ENCODE assay signal across 4 cellular contexts in the genomic region with DNA sequence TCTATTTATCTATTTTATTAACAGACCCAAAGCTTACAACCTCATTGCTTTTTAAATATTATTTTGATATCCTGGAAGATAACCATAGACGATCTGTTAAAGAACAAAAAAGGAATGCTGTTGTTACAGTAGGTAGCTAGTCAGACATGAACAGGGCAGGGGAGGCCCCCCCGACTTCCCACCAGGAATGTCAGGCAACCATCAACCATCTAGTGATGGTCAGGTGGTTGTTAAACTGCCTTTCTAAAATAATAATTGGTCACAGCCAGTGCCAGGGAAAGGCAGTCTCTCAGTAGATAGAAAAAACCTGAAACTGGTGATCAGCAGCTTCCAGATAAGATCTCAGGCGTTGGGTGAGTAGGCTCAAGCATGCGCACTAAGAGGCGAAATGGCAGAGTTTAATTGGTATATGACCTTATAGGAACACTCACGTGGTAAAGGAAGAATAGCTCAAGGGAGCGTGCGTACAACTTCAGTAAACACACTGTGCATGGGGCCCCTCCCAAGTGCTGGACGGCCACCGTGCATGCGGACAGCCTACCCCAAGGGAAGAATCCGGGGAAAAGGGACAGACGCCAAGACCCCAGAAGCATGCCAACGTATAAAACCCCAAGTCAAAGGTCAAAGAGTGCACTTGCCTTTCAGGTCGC.
A peak's percentile ranks its signal among the peaks of the same experiment; 100 is the strongest.
TF ChIP-seq lines count a peak whose summit lies in the region.

No MANE protein-coding gene starts in this region.

TF ChIP-seq in SK-N-SH, 30 proteins besides CTCF, POLR2A, EP300 and RAD21 (continues in another document):
- TF ChIP-seq, protein P1, sequence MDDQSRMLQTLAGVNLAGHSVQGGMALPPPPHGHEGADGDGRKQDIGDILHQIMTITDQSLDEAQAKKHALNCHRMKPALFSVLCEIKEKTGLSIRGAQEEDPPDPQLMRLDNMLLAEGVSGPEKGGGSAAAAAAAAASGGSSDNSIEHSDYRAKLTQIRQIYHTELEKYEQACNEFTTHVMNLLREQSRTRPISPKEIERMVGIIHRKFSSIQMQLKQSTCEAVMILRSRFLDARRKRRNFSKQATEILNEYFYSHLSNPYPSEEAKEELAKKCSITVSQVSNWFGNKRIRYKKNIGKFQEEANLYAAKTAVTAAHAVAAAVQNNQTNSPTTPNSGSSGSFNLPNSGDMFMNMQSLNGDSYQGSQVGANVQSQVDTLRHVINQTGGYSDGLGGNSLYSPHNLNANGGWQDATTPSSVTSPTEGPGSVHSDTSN (IDR thresholded peaks at IDR 0.05): no peak
- TF ChIP-seq EZH2phosphoT487 (IDR thresholded peaks at IDR 0.05; ENCODE audit: borderline replicate concordance, low read depth): no peak
- TF ChIP-seq, protein P2, sequence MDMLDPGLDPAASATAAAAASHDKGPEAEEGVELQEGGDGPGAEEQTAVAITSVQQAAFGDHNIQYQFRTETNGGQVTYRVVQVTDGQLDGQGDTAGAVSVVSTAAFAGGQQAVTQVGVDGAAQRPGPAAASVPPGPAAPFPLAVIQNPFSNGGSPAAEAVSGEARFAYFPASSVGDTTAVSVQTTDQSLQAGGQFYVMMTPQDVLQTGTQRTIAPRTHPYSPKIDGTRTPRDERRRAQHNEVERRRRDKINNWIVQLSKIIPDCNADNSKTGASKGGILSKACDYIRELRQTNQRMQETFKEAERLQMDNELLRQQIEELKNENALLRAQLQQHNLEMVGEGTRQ (IDR thresholded peaks at IDR 0.05; ENCODE audit: borderline replicate concordance, low read depth, low read length): no peak
- TF ChIP-seq, protein P3, sequence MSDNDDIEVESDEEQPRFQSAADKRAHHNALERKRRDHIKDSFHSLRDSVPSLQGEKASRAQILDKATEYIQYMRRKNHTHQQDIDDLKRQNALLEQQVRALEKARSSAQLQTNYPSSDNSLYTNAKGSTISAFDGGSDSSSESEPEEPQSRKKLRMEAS (IDR thresholded peaks at IDR 0.05; ENCODE audit: low read depth): no peak
- TF ChIP-seq RFX5 (IDR thresholded peaks at IDR 0.05; ENCODE audit: low read length): no peak
- TF ChIP-seq, protein P4, sequence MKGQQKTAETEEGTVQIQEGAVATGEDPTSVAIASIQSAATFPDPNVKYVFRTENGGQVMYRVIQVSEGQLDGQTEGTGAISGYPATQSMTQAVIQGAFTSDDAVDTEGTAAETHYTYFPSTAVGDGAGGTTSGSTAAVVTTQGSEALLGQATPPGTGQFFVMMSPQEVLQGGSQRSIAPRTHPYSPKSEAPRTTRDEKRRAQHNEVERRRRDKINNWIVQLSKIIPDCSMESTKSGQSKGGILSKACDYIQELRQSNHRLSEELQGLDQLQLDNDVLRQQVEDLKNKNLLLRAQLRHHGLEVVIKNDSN (IDR thresholded peaks at IDR 0.05; ENCODE audit: borderline replicate concordance, low read depth): no peak
- TF ChIP-seq TEAD4 (IDR thresholded peaks at IDR 0.05; ENCODE audit: borderline replicate concordance, insufficient read depth): no peak
- no peak for TF ChIP-seq TAF1 (IDR thresholded peaks at IDR 0.05; ENCODE audit: borderline replicate concordance, low read depth, low read length)
- no peak for TF ChIP-seq GATA2 (CRISPR knock-in tag; IDR thresholded peaks at IDR 0.05)
- no peak for TF ChIP-seq MXI1 (IDR thresholded peaks at IDR 0.05; ENCODE audit: low read depth, low read length)
- no peak for TF ChIP-seq FOXM1 (IDR thresholded peaks at IDR 0.05; ENCODE audit: low read depth)
- no peak for TF ChIP-seq SIN3A (IDR thresholded peaks at IDR 0.05; ENCODE audit: borderline replicate concordance, low read depth, low read length)

TF ChIP-seq in SK-N-SH treated with all-trans-retinoic acid at 6 μM for 48 hours, 23 proteins besides CTCF, POLR2A, EP300 and RAD21 (continues in another document):
- TF ChIP-seq ESRRG (CRISPR knock-in tag; IDR thresholded peaks at IDR 0.05): no peak
- TF ChIP-seq, protein P5, sequence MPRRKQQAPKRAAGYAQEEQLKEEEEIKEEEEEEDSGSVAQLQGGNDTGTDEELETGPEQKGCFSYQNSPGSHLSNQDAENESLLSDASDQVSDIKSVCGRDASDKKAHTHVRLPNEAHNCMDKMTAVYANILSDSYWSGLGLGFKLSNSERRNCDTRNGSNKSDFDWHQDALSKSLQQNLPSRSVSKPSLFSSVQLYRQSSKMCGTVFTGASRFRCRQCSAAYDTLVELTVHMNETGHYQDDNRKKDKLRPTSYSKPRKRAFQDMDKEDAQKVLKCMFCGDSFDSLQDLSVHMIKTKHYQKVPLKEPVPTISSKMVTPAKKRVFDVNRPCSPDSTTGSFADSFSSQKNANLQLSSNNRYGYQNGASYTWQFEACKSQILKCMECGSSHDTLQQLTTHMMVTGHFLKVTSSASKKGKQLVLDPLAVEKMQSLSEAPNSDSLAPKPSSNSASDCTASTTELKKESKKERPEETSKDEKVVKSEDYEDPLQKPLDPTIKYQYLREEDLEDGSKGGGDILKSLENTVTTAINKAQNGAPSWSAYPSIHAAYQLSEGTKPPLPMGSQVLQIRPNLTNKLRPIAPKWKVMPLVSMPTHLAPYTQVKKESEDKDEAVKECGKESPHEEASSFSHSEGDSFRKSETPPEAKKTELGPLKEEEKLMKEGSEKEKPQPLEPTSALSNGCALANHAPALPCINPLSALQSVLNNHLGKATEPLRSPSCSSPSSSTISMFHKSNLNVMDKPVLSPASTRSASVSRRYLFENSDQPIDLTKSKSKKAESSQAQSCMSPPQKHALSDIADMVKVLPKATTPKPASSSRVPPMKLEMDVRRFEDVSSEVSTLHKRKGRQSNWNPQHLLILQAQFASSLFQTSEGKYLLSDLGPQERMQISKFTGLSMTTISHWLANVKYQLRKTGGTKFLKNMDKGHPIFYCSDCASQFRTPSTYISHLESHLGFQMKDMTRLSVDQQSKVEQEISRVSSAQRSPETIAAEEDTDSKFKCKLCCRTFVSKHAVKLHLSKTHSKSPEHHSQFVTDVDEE (CRISPR knock-in tag; IDR thresholded peaks at IDR 0.05): no peak
- TF ChIP-seq, protein P6, sequence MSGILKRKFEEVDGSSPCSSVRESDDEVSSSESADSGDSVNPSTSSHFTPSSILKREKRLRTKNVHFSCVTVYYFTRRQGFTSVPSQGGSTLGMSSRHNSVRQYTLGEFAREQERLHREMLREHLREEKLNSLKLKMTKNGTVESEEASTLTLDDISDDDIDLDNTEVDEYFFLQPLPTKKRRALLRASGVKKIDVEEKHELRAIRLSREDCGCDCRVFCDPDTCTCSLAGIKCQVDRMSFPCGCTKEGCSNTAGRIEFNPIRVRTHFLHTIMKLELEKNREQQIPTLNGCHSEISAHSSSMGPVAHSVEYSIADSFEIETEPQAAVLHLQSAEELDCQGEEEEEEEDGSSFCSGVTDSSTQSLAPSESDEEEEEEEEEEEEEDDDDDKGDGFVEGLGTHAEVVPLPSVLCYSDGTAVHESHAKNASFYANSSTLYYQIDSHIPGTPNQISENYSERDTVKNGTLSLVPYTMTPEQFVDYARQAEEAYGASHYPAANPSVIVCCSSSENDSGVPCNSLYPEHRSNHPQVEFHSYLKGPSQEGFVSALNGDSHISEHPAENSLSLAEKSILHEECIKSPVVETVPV (CRISPR knock-in tag; IDR thresholded peaks at IDR 0.05): no peak
- TF ChIP-seq ZFP30 (CRISPR knock-in tag; IDR thresholded peaks at IDR 0.05): no peak

TF ChIP-seq in K562, 482 proteins besides CTCF, POLR2A, EP300 and RAD21:
- TF ChIP-seq NRF1 (conservative IDR thresholded peaks at IDR 0.05 in 1 of 2, IDR thresholded peaks at IDR 0.05 in 1 of 2) (peak; percentile 81 to 85), NFYB (IDR thresholded peaks at IDR 0.05; ENCODE audit: extremely low read depth, insufficient read length) (no peak), NR2C2 (CRISPR knock-in tag; IDR thresholded peaks at IDR 0.05) (no peak), NR2C2 (tag; IDR thresholded peaks at IDR 0.05) (peak; percentile 51; the same call in 1 of the 2 replicates)
- TF ChIP-seq, protein P7, sequence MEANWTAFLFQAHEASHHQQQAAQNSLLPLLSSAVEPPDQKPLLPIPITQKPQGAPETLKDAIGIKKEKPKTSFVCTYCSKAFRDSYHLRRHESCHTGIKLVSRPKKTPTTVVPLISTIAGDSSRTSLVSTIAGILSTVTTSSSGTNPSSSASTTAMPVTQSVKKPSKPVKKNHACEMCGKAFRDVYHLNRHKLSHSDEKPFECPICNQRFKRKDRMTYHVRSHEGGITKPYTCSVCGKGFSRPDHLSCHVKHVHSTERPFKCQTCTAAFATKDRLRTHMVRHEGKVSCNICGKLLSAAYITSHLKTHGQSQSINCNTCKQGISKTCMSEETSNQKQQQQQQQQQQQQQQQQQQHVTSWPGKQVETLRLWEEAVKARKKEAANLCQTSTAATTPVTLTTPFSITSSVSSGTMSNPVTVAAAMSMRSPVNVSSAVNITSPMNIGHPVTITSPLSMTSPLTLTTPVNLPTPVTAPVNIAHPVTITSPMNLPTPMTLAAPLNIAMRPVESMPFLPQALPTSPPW (CRISPR knock-in tag; IDR thresholded peaks at IDR 0.05): peak; percentile 17; the same call in 1 of the 2 replicates

TF ChIP-seq in GM23338, 12 proteins besides CTCF, POLR2A, EP300 and RAD21:
- TF ChIP-seq CREB1 (CRISPR knock-in tag; IDR thresholded peaks at IDR 0.05; ENCODE audit: low read depth): no peak
